ENCODE assay signal across 30 cellular contexts in genomic region chr11:118682372-118682771, GRCh38. TPM values are rescaled to one million over a fixed set of nuclear protein-coding genes. Genes with fewer than 3 reads are reported as not detected.
"Had no signal": no experiment of that assay in that cellular context is flagged by ENCODE, and none has a peak within 500 bp of the region (broad histone marks: within the 10 kb centered on the region; RNA-seq: fewer than 3 reads in every experiment).

No MANE protein-coding gene starts in this region.

- H3K27ac ChIP-seq: stomach, suprapubic skin, testis, thoracic aorta, thyroid gland, tibial artery, tibial nerve, transverse colon, upper lobe of left lung, upper lobe of right lung, uterus, vagina had no signal

- H3K4me1 ChIP-seq: testis, upper lobe of left lung, upper lobe of right lung, uterus had no signal

- FAIRE-seq: urothelium cell line had no signal

- DNase-seq: stimulated activated CD4-positive, alpha-beta T cell treated with anti-CD3 and anti-CD28 coated beads, Interleukin-2, amount 100 ng/mL, for 48 hours; stimulated activated CD4-positive, alpha-beta T cell treated with anti-CD3 and anti-CD28 coated beads, Interleukin-4, amount 100 ng/mL, for 1 hour; stimulated activated CD4-positive, alpha-beta T cell treated with anti-CD3 and anti-CD28 coated beads, Interleukin-4, amount 100 ng/mL, for 24 hours; stimulated activated CD4-positive, alpha-beta T cell treated with anti-CD3 and anti-CD28 coated beads, Interleukin-4, amount 100 ng/mL, for 4 hours; stimulated activated CD8-positive, alpha-beta memory T cell treated with anti-CD3 and anti-CD28 coated beads, Interleukin-4, amount 100 ng/mL, for 48 hours; stimulated activated naive B cell treated with anti-CD40 and anti-IgM and Interleukin-4, amounts not matched to agents 10 μg/mL and 1 μg/mL and 100 μg/mL, for 72 hours; stimulated activated naive CD4-positive, alpha-beta T cell; stimulated activated naive CD4-positive, alpha-beta T cell treated with Interleukin-2 at 50 U/mL for 16 hours; stimulated activated naive CD8-positive, alpha-beta T cell treated with anti-CD3 and anti-CD28 coated beads, Interleukin-15, amount 100 ng/mL, for 72 hours; stimulated activated naive CD8-positive, alpha-beta T cell treated with anti-CD3 and anti-CD28 coated beads, Interleukin-15, Interleukin-2, amounts not matched to agents 100 U/mL and 50 U/mL, for 24 hours; stomach; substantia nigra; testis; thyroid gland; transverse colon; trophoblast cell; upper lobe of left lung; uterus had no signal

- ATAC-seq: stimulated activated effector memory CD8-positive, alpha-beta T cell treated with anti-CD3 and anti-CD28 coated beads, Interleukin-12 subunit alpha, Interleukin-12 subunit beta, amount 100 ng/mL, for 72 hours; stimulated activated memory B cell treated with anti-CD40 and anti-IgM and Interleukin-4, amounts not matched to agents 10 μg/mL and 1 μg/mL and 100 μg/mL, for 72 hours; stimulated activated naive B cell treated with anti-CD40 and anti-IgM and Interleukin-4, amounts not matched to agents 10 μg/mL and 1 μg/mL and 100 μg/mL, for 72 hours; stimulated activated naive CD8-positive, alpha-beta T cell treated with anti-CD3 and anti-CD28 coated beads, Interleukin-15, amount 100 ng/mL, for 72 hours; stimulated activated naive CD8-positive, alpha-beta T cell treated with anti-CD3 and anti-CD28 coated beads, Interleukin-15, Interleukin-2, amounts not matched to agents 100 U/mL and 50 U/mL, for 24 hours; upper lobe of right lung had no signal

- H3K9me3 ChIP-seq: stomach, suprapubic skin, testis, thoracic aorta, thyroid gland, tibial artery, tibial nerve, transverse colon, upper lobe of left lung, upper lobe of right lung, uterus, vagina had no signal

- H3K36me3 ChIP-seq: stomach, suprapubic skin, thoracic aorta, thyroid gland, tibial artery, tibial nerve, transverse colon, upper lobe of left lung, upper lobe of right lung, uterus, vagina had no signal

- H3K27me3 ChIP-seq: stomach, suprapubic skin, testis, thyroid gland, tibial artery, tibial nerve, transverse colon, upper lobe of left lung, upper lobe of right lung, uterus, vagina had no signal

- H3K4me3 ChIP-seq: stomach, suprapubic skin, testis, thoracic aorta, thyroid gland, tibial artery, tibial nerve, transverse colon, upper lobe of left lung, upper lobe of right lung, uterus, vagina had no signal

RNA-seq across cellular contexts. Expression of gene TREH, which starts 2.9 kb away (rescaled TPM):
- total RNA-seq: subcutaneous adipose tissue, suprapubic skin, temporal lobe, thoracic aorta, thyroid gland, tibial nerve, urinary bladder, uterus had no signal
